36 cellular contexts compared by ENCODE assay signal in genomic region chr9:104539275-104539674, GRCh38. TPM values are rescaled to one million over a fixed set of nuclear protein-coding genes. Genes with fewer than 3 reads are reported as not detected.
"Had no signal": no experiment of that assay in that cellular context is flagged by ENCODE, and none has a peak within 500 bp of the region (broad histone marks: within the 10 kb centered on the region; RNA-seq: fewer than 3 reads in every experiment).

No MANE protein-coding gene starts in this region.

- H3K4me2 ChIP-seq: smooth muscle cell had no signal

- H3K9me3 ChIP-seq: neutrophil, pancreas, psoas muscle, spleen, suprapubic skin, testis, tibial artery, transverse colon, upper lobe of right lung, uterus had no signal

- H3K27ac ChIP-seq: neutrophil, pancreas, psoas muscle, skin epidermis, spleen, suprapubic skin, testis, tibial artery, transverse colon, upper lobe of right lung, uterus had no signal

- FAIRE-seq: pancreas had no signal

- H3K27me3 ChIP-seq: neutrophil, pancreas, spleen, suprapubic skin, testis, tibial artery, transverse colon, upper lobe of right lung, uterus had no signal

- DNase-seq: naive B cell; naive thymus-derived CD8-positive, alpha-beta T cell; nephron progenitor cell; nucleus accumbens; pancreas; psoas muscle; right cardiac atrium; spleen; stimulated activated CD4-positive, alpha-beta T cell treated with anti-CD3 and anti-CD28 coated beads, Interleukin-12 subunit alpha, Interleukin-12 subunit beta, amount 100 ng/mL, for 4 hours; stimulated activated CD4-positive, alpha-beta T cell treated with anti-CD3 and anti-CD28 coated beads, Interleukin-1b, Interleukin-23, amount 100 ng/mL, for 48 hours; stimulated activated CD4-positive, alpha-beta T cell treated with anti-CD3 and anti-CD28 coated beads, Interleukin-4, amount 100 ng/mL, for 1 hour; stimulated activated CD4-positive, alpha-beta T cell treated with anti-CD3 and anti-CD28 coated beads, Interleukin-4, amount 100 ng/mL, for 4 hours; stimulated activated CD8-positive, alpha-beta memory T cell treated with anti-CD3 and anti-CD28 coated beads, Interleukin-4, amount 100 ng/mL, for 48 hours; stimulated activated naive CD4-positive, alpha-beta T cell; stimulated activated naive CD8-positive, alpha-beta T cell treated with anti-CD3 and anti-CD28 coated beads, Interleukin-15, amount 100 ng/mL, for 72 hours; stimulated activated naive CD8-positive, alpha-beta T cell treated with anti-CD3 and anti-CD28 coated beads, Interleukin-15, Interleukin-2, amounts not matched to agents 100 U/mL and 50 U/mL, for 24 hours; substantia nigra; testis; tibial artery; transverse colon; upper lobe of right lung; uterus had no signal

- H3K36me3 ChIP-seq: neutrophil, pancreas, spleen, suprapubic skin, tibial artery, transverse colon, upper lobe of right lung, uterus had no signal

- H3K4me3 ChIP-seq: pancreas, psoas muscle, skin epidermis, smooth muscle cell, spleen, suprapubic skin, testis, tibial artery, transverse colon, upper lobe of right lung, uterus had no signal

- H3K4me1 ChIP-seq: pancreas, psoas muscle, spleen, suprapubic skin, testis, tibial artery, transverse colon, upper lobe of right lung, uterus had no signal

- ATAC-seq: naive thymus-derived CD8-positive, alpha-beta T cell; natural killer cell treated with Interleukin-12 subunit alpha and Interleukin-12 subunit beta and Interleukin-15 and Interleukin-18, amount 100 ng/mL, for 72 hours; pancreas; psoas muscle; right cardiac atrium; sciatic nerve; stimulated activated memory B cell treated with anti-CD40 and anti-IgM and Interleukin-4, amounts not matched to agents 10 μg/mL and 1 μg/mL and 100 μg/mL, for 72 hours; stimulated activated naive CD8-positive, alpha-beta T cell treated with anti-CD3 and anti-CD28 coated beads, Interleukin-15, amount 100 ng/mL, for 72 hours; stimulated activated naive CD8-positive, alpha-beta T cell treated with anti-CD3 and anti-CD28 coated beads, Interleukin-15, Interleukin-2, amounts not matched to agents 100 U/mL and 50 U/mL, for 24 hours; upper lobe of right lung had no signal

RNA-seq across cellular contexts. Expression of gene OR13C3, which starts 2.6 kb away (rescaled TPM):
- total RNA-seq: naive thymus-derived CD8-positive, alpha-beta T cell; natural killer cell treated with Interleukin-12 subunit alpha and Interleukin-12 subunit beta and Interleukin-15 and Interleukin-18, amount 100 ng/mL, for 72 hours; neural crest cell; omental fat pad; osteocyte; pancreas; posterior vena cava; psoas muscle; right cardiac atrium; sciatic nerve; smooth muscle cell; spleen; suprapubic skin; transverse colon; upper lobe of right lung; urinary bladder; uterus had no signal
- polyA plus RNA-seq: naive thymus-derived CD8-positive, alpha-beta T cell; pancreas; psoas muscle; right cardiac atrium; smooth muscle cell; spleen; thymus; urinary bladder had no signal

RNA-seq across cellular contexts. Expression of gene OR13C4, which starts 12.3 kb away (rescaled TPM):
- total RNA-seq: naive thymus-derived CD8-positive, alpha-beta T cell; natural killer cell treated with Interleukin-12 subunit alpha and Interleukin-12 subunit beta and Interleukin-15 and Interleukin-18, amount 100 ng/mL, for 72 hours; neural crest cell; omental fat pad; osteocyte; pancreas; posterior vena cava; psoas muscle; renal cortical epithelial cell; right cardiac atrium; sciatic nerve; smooth muscle cell; spleen; suprapubic skin; testis; transverse colon; upper lobe of right lung; urinary bladder had no signal
- polyA plus RNA-seq: naive thymus-derived CD8-positive, alpha-beta T cell; pancreas; psoas muscle; right cardiac atrium; smooth muscle cell; spleen; thymus; urinary bladder had no signal

RNA-seq across cellular contexts. Expression of gene OR13C8, which starts 29.7 kb away (rescaled TPM):
- total RNA-seq: naive thymus-derived CD8-positive, alpha-beta T cell; natural killer cell treated with Interleukin-12 subunit alpha and Interleukin-12 subunit beta and Interleukin-15 and Interleukin-18, amount 100 ng/mL, for 72 hours; neural crest cell; omental fat pad; osteocyte; pancreas; posterior vena cava; psoas muscle; renal cortical epithelial cell; right cardiac atrium; sciatic nerve; smooth muscle cell; spleen; suprapubic skin; testis; transverse colon; upper lobe of right lung; urinary bladder; uterus had no signal
- polyA plus RNA-seq: naive thymus-derived CD8-positive, alpha-beta T cell; pancreas; psoas muscle; right cardiac atrium; smooth muscle cell; spleen; urinary bladder had no signal

RNA-seq across cellular contexts. Expression of gene OR13F1, which starts 35.2 kb away (rescaled TPM):
- total RNA-seq: naive thymus-derived CD8-positive, alpha-beta T cell; natural killer cell treated with Interleukin-12 subunit alpha and Interleukin-12 subunit beta and Interleukin-15 and Interleukin-18, amount 100 ng/mL, for 72 hours; neural crest cell; omental fat pad; osteocyte; pancreas; posterior vena cava; psoas muscle; renal cortical epithelial cell; right cardiac atrium; sciatic nerve; smooth muscle cell; spleen; suprapubic skin; testis; transverse colon; upper lobe of right lung; urinary bladder; uterus had no signal
- polyA plus RNA-seq: naive thymus-derived CD8-positive, alpha-beta T cell; pancreas; psoas muscle; right cardiac atrium; smooth muscle cell; spleen; thymus; urinary bladder had no signal

RNA-seq across cellular contexts. Expression of gene OR13C5, which starts 59.9 kb away (rescaled TPM):
- total RNA-seq: naive thymus-derived CD8-positive, alpha-beta T cell; natural killer cell treated with Interleukin-12 subunit alpha and Interleukin-12 subunit beta and Interleukin-15 and Interleukin-18, amount 100 ng/mL, for 72 hours; neural crest cell; omental fat pad; osteocyte; pancreas; posterior vena cava; psoas muscle; right cardiac atrium; sciatic nerve; smooth muscle cell; suprapubic skin; testis; transverse colon; upper lobe of right lung; urinary bladder had no signal
- polyA plus RNA-seq: naive thymus-derived CD8-positive, alpha-beta T cell; pancreas; psoas muscle; right cardiac atrium; smooth muscle cell; spleen; thymus; urinary bladder had no signal
